16 cellular contexts compared by ENCODE assay signal in the genomic region with DNA sequence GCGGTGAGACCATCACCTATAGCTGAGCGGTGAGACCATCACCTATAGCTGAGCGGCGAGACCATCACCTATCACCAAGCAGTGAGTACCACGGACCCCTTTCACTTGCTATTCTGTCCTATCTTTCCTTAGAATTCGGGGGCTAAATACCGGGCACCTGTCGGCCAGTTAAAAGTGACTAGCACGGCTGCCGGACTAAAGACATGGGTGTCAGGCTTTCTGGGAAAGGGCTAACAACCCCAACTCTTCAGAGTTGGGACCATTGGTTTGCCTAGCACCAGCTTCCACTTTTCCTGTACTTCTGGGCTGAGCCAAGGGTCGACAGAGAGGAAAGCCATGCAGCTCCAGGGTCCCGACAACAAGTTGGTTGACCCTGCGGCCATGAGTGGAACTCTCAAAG. TPM values are rescaled to one million over a fixed set of nuclear protein-coding genes. Genes with fewer than 3 reads are reported as not detected.
DNase-seq lines count a peak whose midpoint lies in the region; ATAC-seq, FAIRE-seq and TF ChIP-seq lines count a peak whose summit lies in the region.
"Not testable (repeated sequence)": the region's sequence is repeated elsewhere in the genome, so short reads cannot be mapped to it uniquely, and the experiment has no call there.
"Had no signal": no experiment of that assay in that cellular context is flagged by ENCODE, and none has a peak within 500 bp of the region (broad histone marks: within the 10 kb centered on the region; RNA-seq: fewer than 3 reads in every experiment).

No MANE protein-coding gene starts in this region.

- TF ChIP-seq CTCF in H1 (IDR thresholded peaks at IDR 0.05; ENCODE audit: control extremely low read depth in 1 of 3, insufficient read depth in 1 of 3, low read depth in 1 of 3, low read length in 3 of 3); nephron progenitor cell (IDR thresholded peaks at IDR 0.05): not testable (repeated sequence)

- not testable (repeated sequence) for H2BK12ac ChIP-seq in H1 (ENCODE audit: low read depth, low read length)

- not testable (repeated sequence) for H2BK120ac ChIP-seq in H1 (replicated peaks; ENCODE audit: low read depth, low read length)

- H3K27me3 ChIP-seq in CD4-positive, alpha-beta memory T cell (ENCODE audit: insufficient read depth, low read length); H1 (replicated peaks in 1 of 4; ENCODE audit: control insufficient read depth in 3 of 4, extremely low read depth in 1 of 4, insufficient read depth in 3 of 4, low read length in 3 of 4); iPS-20b (ENCODE audit: insufficient read depth, low read length): not testable (repeated sequence)

- POLR2A ChIA-PET in CD4-positive, alpha-beta memory T cell (lab: Charles Lee; ENCODE audit: partially characterized antibody); activated CD4-positive, alpha-beta T cell treated with anti-CD3 and anti-CD28 coated beads, Interleukin-2, amount 10 ng/mL, durations not matched to agents 7 days and 5 days (lab: Charles Lee): not testable (repeated sequence)
- POLR2A ChIA-PET in H1 (lab: Charles Lee; ENCODE audit: partially characterized antibody) = interaction anchor here (0.7 to 1.7 kb wide), 10 partner anchors 8 to 125 kb away, joined by 3 to 6 read pairs (median 3); a partner anchor contains a TSS

- not testable (repeated sequence) for H2AFZ ChIP-seq in H1 (ENCODE audit: low read length)

- not testable (repeated sequence) for H3K23ac ChIP-seq in H1 (ENCODE audit: insufficient read length)

- peak overlapping the region in 2 of 7 donors; percentile 11 to 50 for H3K27ac Mint-ChIP-seq in CD4-positive, alpha-beta memory T cell
- H3K27ac Mint-ChIP-seq in IgD-negative memory B cell; activated CD4-positive, alpha-beta T cell treated with anti-CD3 and anti-CD28 coated beads, Interleukin-2, amount 10 ng/mL, durations not matched to agents 7 days and 5 days; activated naive CD4-positive, alpha-beta T cell treated with anti-CD3 and anti-CD28 coated beads, Interleukin-2, amount 10 ng/mL, durations not matched to agents 7 days and 5 days; stimulated activated naive B cell treated with anti-CD40 and anti-IgM and Interleukin-4, amounts not matched to agents 10 μg/mL and 1 μg/mL and 100 μg/mL, for 72 hours: not testable (repeated sequence)
- peak overlapping the region; percentile 81 for H3K27ac Mint-ChIP-seq in nephron progenitor cell

- CTCF ChIA-PET in CD4-positive, alpha-beta memory T cell (lab: Charles Lee; ENCODE audit: partially characterized antibody); activated CD4-positive, alpha-beta T cell treated with anti-CD3 and anti-CD28 coated beads, Interleukin-2, amount 10 ng/mL, durations not matched to agents 7 days and 5 days (lab: Charles Lee); activated naive CD4-positive, alpha-beta T cell treated with anti-CD3 and anti-CD28 coated beads, Interleukin-2, amount 10 ng/mL, durations not matched to agents 7 days and 5 days (lab: Charles Lee): not testable (repeated sequence)
- CTCF ChIA-PET in H1 (lab: Charles Lee; ENCODE audit: partially characterized antibody) = interaction anchor here (1.0 to 1.4 kb wide), 5 partner anchors 9 to 132 kb away, joined by 3 to 4 read pairs (median 3); no protein-coding TSS in a partner anchor

- not testable (repeated sequence) for TF ChIP-seq EP300 in H1 (IDR thresholded peaks at IDR 0.05; ENCODE audit: borderline replicate concordance in 1 of 2, low read depth in 2 of 2, low read length in 2 of 2)

- not testable (repeated sequence) for H2BK20ac ChIP-seq in H1 (ENCODE audit: low read length)

- 4% methylated on average over 13 of the region's 13 CpGs; no CpG with 5 or more reads in 1 of the 2 experiments for WGBS in H1 (ENCODE audit: extremely low coverage in 1 of 2, insufficient coverage in 1 of 2, insufficient read length in 1 of 2, insufficient replicate concordance in 2 of 2, low coverage in 1 of 2, low lambda C conversion rate in 2 of 2, missing lambda C conversion rate in 1 of 2), 2 experiments

- not testable (repeated sequence) for H3K9me3 Mint-ChIP-seq in CD4-positive, alpha-beta memory T cell; IgD-negative memory B cell; activated CD4-positive, alpha-beta T cell treated with anti-CD3 and anti-CD28 coated beads, Interleukin-2, amount 10 ng/mL, durations not matched to agents 7 days and 5 days; activated naive CD4-positive, alpha-beta T cell treated with anti-CD3 and anti-CD28 coated beads, Interleukin-2, amount 10 ng/mL, durations not matched to agents 7 days and 5 days; stimulated activated naive B cell treated with anti-CD40 and anti-IgM and Interleukin-4, amounts not matched to agents 10 μg/mL and 1 μg/mL and 100 μg/mL, for 72 hours
- peaks cover 47% of the 10 kb centered on the region for H3K9me3 Mint-ChIP-seq in nephron progenitor cell

- ATAC-seq in stimulated activated naive B cell treated with anti-CD40 and anti-IgM and Interleukin-4, amounts not matched to agents 10 μg/mL and 1 μg/mL and 100 μg/mL, for 72 hours (replicated peaks) = not testable (repeated sequence)

- H3K4me1 ChIP-seq in CD4-positive, alpha-beta memory T cell (ENCODE audit: insufficient read depth, low read length); H1 (replicated peaks in 1 of 4; ENCODE audit: control insufficient read depth in 3 of 4, insufficient read depth in 4 of 4, low read length in 3 of 4); iPS-20b (ENCODE audit: insufficient read depth, low read length): not testable (repeated sequence)

- H3K18ac ChIP-seq in H1 (ENCODE audit: extremely low read depth, low read length) = peak overlapping the region; percentile 83

- H4K8ac ChIP-seq in H1 (ENCODE audit: extremely low read depth, insufficient read depth, low read length) = not testable (repeated sequence)

- H3K56ac ChIP-seq in H1 (replicated peaks; ENCODE audit: insufficient read length, low read depth, low read length) = not testable (repeated sequence)

- not testable (repeated sequence) for DNase-seq in CD4-positive, alpha-beta memory T cell; activated CD4-positive, alpha-beta T cell treated with anti-CD3 and anti-CD28 coated beads, Interleukin-2, amount 10 ng/mL, durations not matched to agents 7 days and 5 days; activated naive CD4-positive, alpha-beta T cell treated with anti-CD3 and anti-CD28 coated beads, Interleukin-2, amount 10 ng/mL, durations not matched to agents 7 days and 5 days; nephron progenitor cell; stimulated activated naive B cell treated with anti-CD40 and anti-IgM and Interleukin-4, amounts not matched to agents 10 μg/mL and 1 μg/mL and 100 μg/mL, for 72 hours
- peak in 1 of 2 experiments; percentile 50 for DNase-seq in H1 (ENCODE audit: low read depth in 1 of 2, low spot score in 2 of 2)

- not testable (repeated sequence) for H3K4ac ChIP-seq in H1 (replicated peaks; ENCODE audit: insufficient read length, low read depth, low read length)

- not testable (repeated sequence) for H3K79me1 ChIP-seq in H1 (ENCODE audit: low read depth, low read length)

- not testable (repeated sequence) for H3K36me3 ChIP-seq in CD4-positive, alpha-beta memory T cell (ENCODE audit: insufficient read depth, low read length)
- H3K36me3 ChIP-seq in H1 (ENCODE audit: control insufficient read depth in 2 of 4, insufficient read depth in 4 of 4, low read length in 3 of 4) (peaks cover 3 to 40% (median 22%) of the 10 kb centered on the region in 4 experiments; a peak in 7 of 8 replicates), iPS-20b (ENCODE audit: insufficient read depth, low read depth, low read length) (peaks cover 37% of the 10 kb centered on the region)

- not testable (repeated sequence) for H2AK5ac ChIP-seq in H1 (ENCODE audit: low read depth, low read length)

- not testable (repeated sequence) for H3K4me3 ChIP-seq in CD4-positive, alpha-beta memory T cell (ENCODE audit: low read length in 2 of 2)
- H3K4me3 ChIP-seq in H1 (ENCODE audit: extremely low read depth in 1 of 4, insufficient read depth in 2 of 4, low read depth in 3 of 4, low read length in 4 of 4) (peak overlapping the region; percentile 66 to 90 (median 86)), iPS-20b (ENCODE audit: low read length) (peak overlapping the region; percentile 99)

- H3K9ac ChIP-seq in H1 (replicated peaks in 1 of 4; ENCODE audit: extremely low read depth in 1 of 4, low read depth in 3 of 4, low read length in 3 of 4) (peak overlapping the region; percentile 38 to 86 (median 71)), iPS-20b (ENCODE audit: low read depth, low read length) (peak overlapping the region; percentile 90)

- not testable (repeated sequence) for H3K27ac ChIP-seq in CD4-positive, alpha-beta memory T cell (ENCODE audit: low read depth, low read length); H1 (ENCODE audit: low read depth, low read length); iPS-20b (ENCODE audit: low read length)

- H3K4me3 Mint-ChIP-seq in CD4-positive, alpha-beta memory T cell = peak overlapping the region; percentile 56 to 86 (median 74)
- peak overlapping the region; percentile 50 to 92 (median 79) for H3K4me3 Mint-ChIP-seq in IgD-negative memory B cell
- H3K4me3 Mint-ChIP-seq in activated CD4-positive, alpha-beta T cell treated with anti-CD3 and anti-CD28 coated beads, Interleukin-2, amount 10 ng/mL, durations not matched to agents 7 days and 5 days = peak overlapping the region; percentile 52
- H3K4me3 Mint-ChIP-seq in activated naive CD4-positive, alpha-beta T cell treated with anti-CD3 and anti-CD28 coated beads, Interleukin-2, amount 10 ng/mL, durations not matched to agents 7 days and 5 days = peak overlapping the region; percentile 68
- H3K4me3 Mint-ChIP-seq in nephron progenitor cell = peak overlapping the region; percentile 91
- H3K4me3 Mint-ChIP-seq in stimulated activated naive B cell treated with anti-CD40 and anti-IgM and Interleukin-4, amounts not matched to agents 10 μg/mL and 1 μg/mL and 100 μg/mL, for 72 hours = peak overlapping the region; percentile 70 to 72

- peaks cover 0 to 31% of the 10 kb centered on the region in 2 experiments; a peak in 3 of 4 replicates for H3K79me2 ChIP-seq in H1 (ENCODE audit: control insufficient read depth in 1 of 2, insufficient read depth in 2 of 2, low read length in 2 of 2)

- H3K36me3 Mint-ChIP-seq in CD4-positive, alpha-beta memory T cell; IgD-negative memory B cell; activated CD4-positive, alpha-beta T cell treated with anti-CD3 and anti-CD28 coated beads, Interleukin-2, amount 10 ng/mL, durations not matched to agents 7 days and 5 days (ENCODE audit: low read depth); activated naive CD4-positive, alpha-beta T cell treated with anti-CD3 and anti-CD28 coated beads, Interleukin-2, amount 10 ng/mL, durations not matched to agents 7 days and 5 days; stimulated activated naive B cell treated with anti-CD40 and anti-IgM and Interleukin-4, amounts not matched to agents 10 μg/mL and 1 μg/mL and 100 μg/mL, for 72 hours: not testable (repeated sequence)
- H3K36me3 Mint-ChIP-seq in nephron progenitor cell (ENCODE audit: low read depth) = peaks cover 46% of the 10 kb centered on the region

- H4K20me1 ChIP-seq in H1 (replicated peaks in 1 of 2; ENCODE audit: control insufficient read depth in 1 of 2, insufficient read depth in 2 of 2, low read length in 2 of 2) = not testable (repeated sequence)

- not testable (repeated sequence) for H3K23me2 ChIP-seq in H1 (ENCODE audit: low read depth, low read length)

- H3K27me3 Mint-ChIP-seq in CD4-positive, alpha-beta memory T cell; IgD-negative memory B cell; activated CD4-positive, alpha-beta T cell treated with anti-CD3 and anti-CD28 coated beads, Interleukin-2, amount 10 ng/mL, durations not matched to agents 7 days and 5 days; activated naive CD4-positive, alpha-beta T cell treated with anti-CD3 and anti-CD28 coated beads, Interleukin-2, amount 10 ng/mL, durations not matched to agents 7 days and 5 days; nephron progenitor cell (ENCODE audit: low read depth, poor library complexity); stimulated activated naive B cell treated with anti-CD40 and anti-IgM and Interleukin-4, amounts not matched to agents 10 μg/mL and 1 μg/mL and 100 μg/mL, for 72 hours: not testable (repeated sequence)

- not testable (repeated sequence) for TF ChIP-seq POLR2A in H1 (IDR thresholded peaks at IDR 0.05; ENCODE audit: control extremely low read depth in 1 of 2, low read depth in 2 of 2, low read length in 2 of 2)

- not testable (repeated sequence) for H2BK5ac ChIP-seq in H1 (ENCODE audit: low read depth, low read length)

- peak overlapping the region; percentile 52 to 71; a peak in 3 of 4 replicates for H3K4me2 ChIP-seq in H1 (ENCODE audit: insufficient read depth in 1 of 2, low read depth in 2 of 2, low read length in 2 of 2)

- not testable (repeated sequence) for H3K14ac ChIP-seq in H1 (ENCODE audit: insufficient read length)

- not testable (repeated sequence) for H3K4me1 Mint-ChIP-seq in CD4-positive, alpha-beta memory T cell; IgD-negative memory B cell; activated CD4-positive, alpha-beta T cell treated with anti-CD3 and anti-CD28 coated beads, Interleukin-2, amount 10 ng/mL, durations not matched to agents 7 days and 5 days; activated naive CD4-positive, alpha-beta T cell treated with anti-CD3 and anti-CD28 coated beads, Interleukin-2, amount 10 ng/mL, durations not matched to agents 7 days and 5 days; stimulated activated naive B cell treated with anti-CD40 and anti-IgM and Interleukin-4, amounts not matched to agents 10 μg/mL and 1 μg/mL and 100 μg/mL, for 72 hours
- H3K4me1 Mint-ChIP-seq in nephron progenitor cell = peaks cover 27% of the 10 kb centered on the region

- FAIRE-seq in H1 (lab: Jason Lieb, UNC) = not testable (repeated sequence)

- not testable (repeated sequence) for TF ChIP-seq RAD21 in H1 (IDR thresholded peaks at IDR 0.05 in 1 of 2, conservative IDR thresholded peaks at IDR 0.05 in 1 of 2; ENCODE audit: low read depth in 2 of 2, low read length in 2 of 2)

- H3K9me3 ChIP-seq in CD4-positive, alpha-beta memory T cell (ENCODE audit: control insufficient read depth in 1 of 2, low read length in 2 of 2) = not testable (repeated sequence)
- H3K9me3 ChIP-seq in H1 (ENCODE audit: insufficient read depth in 2 of 2, low read depth in 1 of 2, low read length in 1 of 2) (peaks cover 15 to 22% of the 10 kb centered on the region in 2 experiments), iPS-20b (ENCODE audit: insufficient read depth, low read depth, low read length) (peaks cover 27% of the 10 kb centered on the region; the same call in 1 of the 2 replicates)

- not testable (repeated sequence) for H4K91ac ChIP-seq in H1 (replicated peaks; ENCODE audit: insufficient read length, low read length)

- intact Hi-C loops in CD4-positive, alpha-beta memory T cell (cut with micrococcal nuclease) = not testable (repeated sequence)

- H4K5ac ChIP-seq in H1 (ENCODE audit: insufficient read length, low read depth, low read length) = peak overlapping the region; percentile 6

- H2BK15ac ChIP-seq in H1 (ENCODE audit: low read length) = not testable (repeated sequence)

RNA-seq across cellular contexts. Expression of a gene that starts 33.7 kb away (rescaled TPM):
- not detected for total RNA-seq in CD4-positive, alpha-beta memory T cell
- not detected for polyA plus RNA-seq in CD4-positive, alpha-beta memory T cell
- polyA plus RNA-seq in IgD-negative memory B cell = not detected
- not detected for total RNA-seq in activated CD4-positive, alpha-beta T cell treated with anti-CD3 and anti-CD28 coated beads, Interleukin-2, amount 10 ng/mL, durations not matched to agents 7 days and 5 days
- 9.0 and 10.3 TPM in 2 replicates for total RNA-seq in H1 (2021; fragmentation: NEBNext Ultra II Directional; extraction: Animal tissue kit (Norgen Biotek cat#: 25700))
- 8.3 and 10.2 TPM in 2 replicates for polyA plus RNA-seq in H1 (2011; rRNA removed)
- 9.3 TPM for polyA plus RNA-seq in H1 (2011; cell fraction: cytosol; rRNA removed)
- polyA plus RNA-seq in H1 (2011; cell fraction: nucleus; rRNA removed) = 23.3 TPM
- 6.0 to 8.7 TPM (median 7.8 TPM) in 4 replicates for polyA plus RNA-seq in H1 (2012, experiment 1 of 2)
- 0.98 TPM for polyA plus RNA-seq in H1 (2012, experiment 2 of 2)
- polyA plus RNA-seq in H1 (2013, experiment 1 of 2) = 6.7 TPM
- 6.1 TPM for polyA plus RNA-seq in H1 (2013, experiment 2 of 2)
- 15.2 and 23.2 TPM in 2 replicates for polyA minus RNA-seq in H1 (2011; rRNA and poly(A)+ RNA removed)
- 7.2 TPM for polyA minus RNA-seq in H1 (2011; cell fraction: cytosol; rRNA and poly(A)+ RNA removed)
- polyA minus RNA-seq in H1 (2011; cell fraction: nucleus; rRNA and poly(A)+ RNA removed) = 21.4 TPM
- total RNA-seq: cardiac septum; dermis blood vessel endothelial cell; glomerular endothelial cell; left lobe of liver; pulmonary artery endothelial cell; skeletal muscle tissue; T-helper 1 cell treated with Interleukin-12 subunit alpha and Interleukin-12 subunit beta and Interleukin-4 antibody, amounts not matched to agents 30 ng/mL and 1 ng/mL, for 36 hours had no signal
- polyA plus RNA-seq: BJ had no signal
